Comparison of ENCODE assay signal across 8 cellular contexts in the genomic region with DNA sequence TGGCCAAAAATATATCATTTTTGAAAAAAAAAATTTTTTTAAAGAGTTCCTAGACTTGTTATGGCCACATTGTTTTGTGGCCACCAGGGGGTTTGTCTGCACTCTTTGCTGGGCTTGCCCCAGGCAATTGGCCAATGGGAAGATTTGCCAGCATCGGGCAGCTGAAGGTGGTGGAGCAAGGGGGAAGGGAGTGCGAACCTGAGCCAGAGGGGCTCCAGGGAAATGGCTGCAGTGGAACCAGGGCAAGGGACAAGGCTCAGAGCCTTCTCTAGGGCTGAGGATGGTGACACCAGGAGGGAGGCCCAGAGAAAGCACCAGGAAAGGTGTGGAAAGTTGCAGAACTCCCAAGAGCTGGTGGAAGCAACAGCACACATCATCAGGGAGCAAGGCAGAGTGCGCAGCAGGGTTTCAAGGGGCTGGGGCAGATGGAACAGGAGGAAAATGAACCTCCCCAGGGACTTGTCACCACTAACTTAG. TPM values are rescaled to one million over a fixed set of nuclear protein-coding genes. Genes with fewer than 3 reads are reported as not detected.
DNase-seq lines count a peak whose midpoint lies in the region; ATAC-seq and TF ChIP-seq lines count a peak whose summit lies in the region.

No MANE protein-coding gene starts in this region.

- H3K27ac Mint-ChIP-seq in endodermal cell (no peak overlapping the region), neural progenitor cell (peak overlapping the region; percentile 30)

- H3K4me2 ChIP-seq in neural progenitor cell = no peak overlapping the region

- H3K79me2 ChIP-seq in neural progenitor cell (ENCODE audit: low read depth) = no peaks in the 10 kb centered on the region

- H3K36me3 Mint-ChIP-seq in endodermal cell (ENCODE audit: low read depth) (no peaks in the 10 kb centered on the region), neural progenitor cell (no peaks in the 10 kb centered on the region)

- 49 to 73% methylated on average over 3 of the region's 3 CpGs for WGBS in endodermal cell (ENCODE audit: insufficient coverage in 1 of 2, insufficient read length in 1 of 2), 2 experiments

- peak; percentile 86 for TF ChIP-seq CTCF in endodermal cell (conservative IDR thresholded peaks at IDR 0.05)
- peak; percentile 59 for TF ChIP-seq CTCF in neural progenitor cell (IDR thresholded peaks at IDR 0.05)

- H3K4me3 Mint-ChIP-seq in endodermal cell (no peak overlapping the region), neural progenitor cell (no peak overlapping the region)

- no peaks in the 10 kb centered on the region for H3F3A ChIP-seq in neural progenitor cell (ENCODE audit: low read depth)

- no peak for ATAC-seq in GM18498 (IDR thresholded peaks at IDR 0.05; ENCODE audit: unreplicated experiment)

- H2AFZ ChIP-seq in neural progenitor cell (replicated peaks) = peak overlapping the region; percentile 69

- H4K20me1 ChIP-seq in neural progenitor cell (ENCODE audit: low read depth) = no peaks in the 10 kb centered on the region

- no peaks in the 10 kb centered on the region for H3K9me3 Mint-ChIP-seq in endodermal cell
- no peaks in the 10 kb centered on the region for H3K9me3 Mint-ChIP-seq in neural progenitor cell

- H3K9me3 ChIP-seq in endodermal cell (ENCODE audit: control insufficient read depth, low read length) (no peaks in the 10 kb centered on the region), neural progenitor cell (ENCODE audit: low read depth) (no peaks in the 10 kb centered on the region)

- peak; percentile 22 for DNase-seq in SKM-1 treated with dmso at 0.1 percent for 144 hours (lab: John Stamatoyannopoulos, UW; ENCODE audit: unreplicated experiment)
- DNase-seq in SKM-1 (lab: John Stamatoyannopoulos, UW; ENCODE audit: unreplicated experiment) = no peak
- peak; percentile 36 for DNase-seq in NOMO-1 treated with DMSO at 0.1 percent for 48 hours (lab: John Stamatoyannopoulos, UW; ENCODE audit: unreplicated experiment)
- DNase-seq in endodermal cell = peak; percentile 90
- peak; percentile 61 for DNase-seq in neural progenitor cell (ENCODE audit: low spot score)
- DNase-seq in T1000 (lab: John Stamatoyannopoulos, UW) = no peak
- no peak for DNase-seq in COLO829 (ENCODE audit: low spot score)

- H3K4me1 Mint-ChIP-seq in endodermal cell (peaks cover 12% of the 10 kb centered on the region), neural progenitor cell (peaks cover 27% of the 10 kb centered on the region)

- H3K27me3 ChIP-seq in endodermal cell (ENCODE audit: control insufficient read depth, insufficient read depth, low read length, poor library complexity, severe bottlenecking) = no peaks in the 10 kb centered on the region
- no peaks in the 10 kb centered on the region for H3K27me3 ChIP-seq in neural progenitor cell

- no peaks in the 10 kb centered on the region for H3K4me1 ChIP-seq in endodermal cell (ENCODE audit: control insufficient read depth, insufficient read depth, low read length)
- H3K4me1 ChIP-seq in neural progenitor cell = peaks cover 6% of the 10 kb centered on the region

- H3K36me3 ChIP-seq in endodermal cell (ENCODE audit: control insufficient read depth, insufficient read depth, low read length) (no peaks in the 10 kb centered on the region), neural progenitor cell (no peaks in the 10 kb centered on the region)

- H3K27me3 Mint-ChIP-seq in endodermal cell (ENCODE audit: insufficient read depth) = peaks cover 2% of the 10 kb centered on the region
- no peaks in the 10 kb centered on the region for H3K27me3 Mint-ChIP-seq in neural progenitor cell (ENCODE audit: insufficient read depth, low read depth)

- no peak overlapping the region for H3K9ac ChIP-seq in endodermal cell (ENCODE audit: extremely low read depth, low read length, poor library complexity, severe bottlenecking)
- H3K9ac ChIP-seq in neural progenitor cell = no peak overlapping the region

- H3K27ac ChIP-seq in endodermal cell (ENCODE audit: low read depth, low read length) = no peak overlapping the region
- H3K27ac ChIP-seq in neural progenitor cell = no peak overlapping the region

- H3K4me3 ChIP-seq in endodermal cell (ENCODE audit: low read length) (no peak overlapping the region), neural progenitor cell (no peak overlapping the region)

RNA-seq across cellular contexts. Expression of a gene that starts 15.5 kb away (rescaled TPM):
- total RNA-seq in endodermal cell = 10 to 100 TPM; 64.0 to 64.7 TPM
- polyA plus RNA-seq in endodermal cell (2013, experiment 1 of 2) = 52.7 TPM
- 47.8 TPM for polyA plus RNA-seq in endodermal cell (2013, experiment 2 of 2)
- total RNA-seq in neural progenitor cell (ENCODE audit: low replicate concordance) = 6.6 and 12.5 TPM in 2 replicates

Comparison
In these comparisons a context has a peak if more than half of its experiments do, and no peak if none do; other contexts are left out.
1. DNase-seq: peak in SKM-1 treated with dmso at 0.1 percent for 144 hours (single experiment), NOMO-1 treated with DMSO at 0.1 percent for 48 hours (single experiment), endodermal cell (single experiment) and neural progenitor cell (single experiment); none in SKM-1 (single experiment), T1000 (single experiment) and COLO829 (single experiment).